8 cellular contexts compared by ENCODE assay signal in genomic region chr5:170623576-170624181, GRCh38.
DNase-seq lines count a peak whose midpoint lies in the region; ATAC-seq and TF ChIP-seq lines count a peak whose summit lies in the region.

No MANE protein-coding gene starts in this region.

- ATAC-seq in lung (ENCODE audit: insufficient read depth, low FRiP score) (peak; percentile 53), HG02884 (IDR thresholded peaks at IDR 0.05; ENCODE audit: unreplicated experiment) (no peak)

- H3K27ac ChIP-seq in breast epithelium (no peak overlapping the region), lung (ENCODE audit: low read depth in 1 of 2, low read length in 1 of 2) (no peak overlapping the region), uterus (no peak overlapping the region)

- H3K36me3 ChIP-seq in GM06990 (ENCODE audit: control insufficient read depth, insufficient read depth, low read length), result no peaks in the 10 kb centered on the region
- no peaks in the 10 kb centered on the region for H3K36me3 ChIP-seq in breast epithelium
- H3K36me3 ChIP-seq in lung (ENCODE audit: control insufficient read depth in 2 of 2, insufficient read depth in 2 of 2, low read length in 2 of 2), result no peaks in the 10 kb centered on the region
- no peaks in the 10 kb centered on the region for H3K36me3 ChIP-seq in uterus

- intact Hi-C loops in breast epithelium (cut with DNase I; ENCODE audit: low total_unique reads), result no loop called here
- intact Hi-C loops in uterus (cut with DNase I; ENCODE audit: low total_unique reads), result loop anchor here (10.0 kb wide), 1 partner anchor 399 kb away; no protein-coding TSS in a partner anchor

- 49 to 55% methylated on average over 16 of the region's 16 CpGs for WGBS in lung, 2 donors

- H3K9me3 ChIP-seq in breast epithelium (no peaks in the 10 kb centered on the region), lung (ENCODE audit: control insufficient read depth in 2 of 2, insufficient read depth in 1 of 2, low read length in 1 of 2) (no peaks in the 10 kb centered on the region), uterus (no peaks in the 10 kb centered on the region)

- no peak overlapping the region for H3K4me3 ChIP-seq in GM06990 (replicated peaks; ENCODE audit: low read depth, low read length)
- no peak overlapping the region for H3K4me3 ChIP-seq in breast epithelium
- H3K4me3 ChIP-seq in lung, result no peak overlapping the region
- no peak overlapping the region for H3K4me3 ChIP-seq in uterus

- no peaks in the 10 kb centered on the region; the same call in 1 of the 2 replicates for H3K27me3 ChIP-seq in GM06990 (replicated peaks; ENCODE audit: control insufficient read depth, insufficient read depth, low read length)
- no peaks in the 10 kb centered on the region for H3K27me3 ChIP-seq in breast epithelium
- H3K27me3 ChIP-seq in lung (ENCODE audit: control insufficient read depth, insufficient read depth), result no peaks in the 10 kb centered on the region
- H3K27me3 ChIP-seq in uterus, result no peaks in the 10 kb centered on the region

- H3K4me1 ChIP-seq in breast epithelium (no peaks in the 10 kb centered on the region), lung (ENCODE audit: control insufficient read depth in 2 of 2, insufficient read depth in 2 of 2, low read length in 2 of 2) (no peaks in the 10 kb centered on the region), uterus (no peaks in the 10 kb centered on the region)

- peak; percentile 64 for TF ChIP-seq CTCF in GM06990 (IDR thresholded peaks at IDR 0.05; ENCODE audit: insufficient read depth, low read length, poor library complexity, severe bottlenecking)
- peak in 2 of 3 donors; percentile 27 to 31 for TF ChIP-seq CTCF in breast epithelium (IDR thresholded peaks at IDR 0.05)
- TF ChIP-seq CTCF in lung (IDR thresholded peaks at IDR 0.05; ENCODE audit: control extremely low read depth, extremely low read depth), result peak; percentile 24
- peak; percentile 19 to 58 (median 36) for TF ChIP-seq CTCF in uterus (IDR thresholded peaks at IDR 0.05)

- TF ChIP-seq POLR2A in breast epithelium (IDR thresholded peaks at IDR 0.05), result no peak
- no peak for TF ChIP-seq POLR2A in uterus (IDR thresholded peaks at IDR 0.05)

- DNase-seq in 8988T, result peak; percentile 74
- peak; percentile 18 for DNase-seq in GM06990 (ENCODE audit: extremely low read depth, insufficient read length)
- peak; percentile 80 for DNase-seq in NCI-H69 (lab: John Stamatoyannopoulos, UW)
- DNase-seq in breast epithelium (ENCODE audit: low spot score in 2 of 2), result peak in 1 of 2 donors; percentile 44
- no peak for DNase-seq in lung (ENCODE audit: low spot score)
- DNase-seq in uterus, result no peak
- DNase-seq in activated gamma-delta T cell treated with Interleukin-2 at 50 U/mL for 16 hours, result no peak

Comparison
In these comparisons a context has a peak if more than half of its experiments do, and no peak if none do; other contexts are left out.
1. DNase-seq: peak in 8988T (single experiment), GM06990 (single experiment) and NCI-H69 (single experiment); none in lung (single experiment), uterus (0 of 2) and activated gamma-delta T cell treated with Interleukin-2 at 50 U/mL for 16 hours (single experiment).
2. Peak in every context shown above with its lines, with median percentiles within 50 percentile points of each other: CTCF ChIP-seq.